ENCODE assay signal across 18 cellular contexts in the genomic region with DNA sequence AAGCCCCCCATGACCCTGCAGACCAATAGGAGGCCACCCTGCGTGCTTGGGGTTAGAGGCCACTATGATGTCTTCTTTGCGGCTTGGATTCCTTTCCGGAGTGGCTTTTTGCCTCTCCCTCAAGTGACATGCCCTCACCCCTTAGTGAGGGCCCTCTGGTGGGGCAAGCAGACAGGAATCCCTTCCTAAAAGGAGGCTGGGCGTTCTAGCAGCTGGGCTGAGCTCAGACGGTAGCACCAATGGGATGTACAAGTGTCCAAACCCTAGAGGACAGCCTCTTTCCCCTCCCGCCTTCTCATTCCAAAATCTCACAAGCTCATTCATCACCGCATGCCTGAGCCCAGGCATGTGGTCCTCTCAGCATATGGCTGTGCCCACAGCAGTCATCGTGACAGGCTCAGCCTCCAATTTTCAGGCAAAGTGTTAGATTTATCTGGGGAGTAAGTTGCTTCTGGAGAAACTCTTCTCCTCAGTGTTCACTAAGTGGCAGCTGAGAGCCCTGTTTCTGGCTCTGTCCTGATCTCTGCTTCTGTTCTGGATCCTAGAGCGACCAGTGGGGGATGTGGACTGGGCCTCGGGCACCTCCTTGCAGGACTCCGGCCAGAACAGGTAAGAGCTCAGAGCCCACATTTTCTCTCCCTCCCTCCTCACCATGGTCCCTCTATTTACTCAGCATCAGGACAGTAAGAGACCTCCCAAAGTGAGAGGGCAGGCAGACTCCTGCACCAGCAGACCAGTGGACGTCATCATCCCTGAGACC. TPM values are rescaled to one million over a fixed set of nuclear protein-coding genes. Genes with fewer than 3 reads are reported as not detected.
DNase-seq lines count a peak whose midpoint lies in the region; TF ChIP-seq lines count a peak whose summit lies in the region.
"Had no signal": no experiment of that assay in that cellular context is flagged by ENCODE, and none has a peak within 500 bp of the region (broad histone marks: within the 10 kb centered on the region; RNA-seq: fewer than 3 reads in every experiment).

No MANE protein-coding gene starts in this region.

- H3K27ac Mint-ChIP-seq in endothelial cell (ENCODE audit: unreplicated experiment): peak overlapping the region; percentile 36
- H3K27ac Mint-ChIP-seq: activated T-cell treated with anti-CD3 and anti-CD28 coated beads, Interleukin-2, amount 50 U/mL, for 24 hours; type B pancreatic cell had no signal

- H4K20me1 ChIP-seq in smooth muscle cell (ENCODE audit: low read depth): no peaks in the 10 kb centered on the region

- peaks cover 15% of the 10 kb centered on the region for H3K4me1 ChIP-seq in smooth muscle cell (ENCODE audit: low read depth)

- DNase-seq in DMS53 (lab: John Stamatoyannopoulos, UW): peak; percentile 65
- no peak for DNase-seq in DMS53 treated with DMSO at 0.1 percent for 48 hours (lab: John Stamatoyannopoulos, UW; ENCODE audit: unreplicated experiment)
- peak; percentile 25 to 83 for DNase-seq in NCI-H446 (lab: John Stamatoyannopoulos, UW)
- no peak for DNase-seq in endothelial cell (ENCODE audit: low spot score)
- no peak for DNase-seq in smooth muscle cell (lab: John Stamatoyannopoulos, UW; ENCODE audit: unreplicated experiment)
- no peak for DNase-seq in NCI-H510A (lab: John Stamatoyannopoulos, UW)
- DNase-seq in KG1 (lab: John Stamatoyannopoulos, UW): no peak
- DNase-seq in substantia nigra (lab: John Stamatoyannopoulos, UW): no peak
- DNase-seq: 8988T; activated CD4-positive, CD25-positive, alpha-beta regulatory T cell treated with anti-CD3 and anti-CD28 coated beads, Interleukin-2, amount 50 U/mL, for 72 hours; activated T-cell treated with anti-CD3 and anti-CD28 coated beads, Interleukin-2, amount 50 U/mL, for 24 hours; amygdala; DMS153; effector CD8-positive, alpha-beta T cell; left colon had no signal

- H3K4me2 ChIP-seq in smooth muscle cell: no peak overlapping the region

- 86% methylated on average over 12 of the region's 12 CpGs for WGBS in smooth muscle cell (ENCODE audit: low lambda C conversion rate)

- H3K4me3 Mint-ChIP-seq in endothelial cell (ENCODE audit: unreplicated experiment): no peak overlapping the region
- H3K4me3 Mint-ChIP-seq: activated T-cell treated with anti-CD3 and anti-CD28 coated beads, Interleukin-2, amount 50 U/mL, for 24 hours; type B pancreatic cell had no signal

- H2AFZ ChIP-seq in smooth muscle cell (ENCODE audit: low read depth): no peak overlapping the region

- H3K4me1 Mint-ChIP-seq in endothelial cell (ENCODE audit: unreplicated experiment): peaks cover 3% of the 10 kb centered on the region

- H3K36me3 Mint-ChIP-seq in endothelial cell (ENCODE audit: low read depth, unreplicated experiment): peaks cover 10% of the 10 kb centered on the region
- H3K36me3 Mint-ChIP-seq: type B pancreatic cell had no signal

- peaks cover 26% of the 10 kb centered on the region for H3K27me3 Mint-ChIP-seq in endothelial cell (ENCODE audit: unreplicated experiment)

- no peaks in the 10 kb centered on the region for H3K9me3 Mint-ChIP-seq in endothelial cell (ENCODE audit: unreplicated experiment)
- H3K9me3 Mint-ChIP-seq: activated T-cell treated with anti-CD3 and anti-CD28 coated beads, Interleukin-2, amount 50 U/mL, for 24 hours; type B pancreatic cell had no signal

- H3K9me3 ChIP-seq in smooth muscle cell (replicated peaks; ENCODE audit: low read depth): no peaks in the 10 kb centered on the region
- H3K9me3 ChIP-seq: heart left ventricle, SJSA1 had no signal

- no peaks in the 10 kb centered on the region for H3K27me3 ChIP-seq in smooth muscle cell (ENCODE audit: low read depth)
- H3K27me3 ChIP-seq: SJSA1 had no signal

- H3K4me3 ChIP-seq in smooth muscle cell: no peak overlapping the region
- H3K4me3 ChIP-seq: heart left ventricle, SJSA1 had no signal

- no peak overlapping the region for H3K9ac ChIP-seq in smooth muscle cell (ENCODE audit: low read depth)

- H3K79me2 ChIP-seq in smooth muscle cell (ENCODE audit: low read depth): peaks cover 10% of the 10 kb centered on the region

- H3F3A ChIP-seq in smooth muscle cell (ENCODE audit: low read depth): no peaks in the 10 kb centered on the region

- H3K27ac ChIP-seq in smooth muscle cell (ENCODE audit: low read depth) (no peak overlapping the region), substantia nigra (ENCODE audit: low read depth, low read length, poor library complexity, severe bottlenecking) (no peak overlapping the region)
- H3K27ac ChIP-seq: heart left ventricle, SJSA1 had no signal

- no peaks in the 10 kb centered on the region for H3K36me3 ChIP-seq in smooth muscle cell (ENCODE audit: low read depth)

- TF ChIP-seq CTCF in endothelial cell (IDR thresholded peaks at IDR 0.05; ENCODE audit: unreplicated experiment) (no peak), smooth muscle cell (IDR thresholded peaks at IDR 0.05; ENCODE audit: borderline replicate concordance, insufficient read depth, poor library complexity, severe bottlenecking) (peak; percentile 4)

RNA-seq across cellular contexts. Expression of a gene that starts 4.8 kb away (rescaled TPM):
- total RNA-seq in endothelial cell (ENCODE audit: unreplicated experiment): 2.6 TPM
- 3.2 and 8.4 TPM in 2 replicates for total RNA-seq in smooth muscle cell
- 2.9 and 6.8 TPM in 2 replicates for polyA plus RNA-seq in smooth muscle cell

Comparison
In these comparisons a context has a peak if more than half of its experiments do, and no peak if none do; other contexts are left out.
1. DNase-seq: peak in DMS53 (single experiment) and NCI-H446 (2 of 2); none in DMS53 treated with DMSO at 0.1 percent for 48 hours (single experiment), endothelial cell (single experiment), smooth muscle cell (single experiment), NCI-H510A (single experiment), KG1 (single experiment) and substantia nigra (0 of 49).